Comparison of ENCODE assay signal across 19 cellular contexts in genomic region chr4:187139116-187139515, GRCh38.
DNase-seq lines count a peak whose midpoint lies in the region; ATAC-seq and TF ChIP-seq lines count a peak whose summit lies in the region.
"Had no signal": no experiment of that assay in that cellular context is flagged by ENCODE, and none has a peak within 500 bp of the region (broad histone marks: within the 10 kb centered on the region; RNA-seq: fewer than 3 reads in every experiment).

No MANE protein-coding gene starts in this region.

- no peaks in the 10 kb centered on the region for H3F3A ChIP-seq in OCI-LY1 (ENCODE audit: insufficient read depth, low read length)

- H3K4me2 ChIP-seq in OCI-LY1 (ENCODE audit: low read length): no peak overlapping the region; the same call in 1 of the 2 replicates

- intact Hi-C loops in mucosa of descending colon (cut with DNase I, micrococcal nuclease): no loop called here

- no peaks in the 10 kb centered on the region for H4K20me1 ChIP-seq in OCI-LY1 (ENCODE audit: insufficient read depth, low read length)

- peak overlapping the region; percentile 91; the same call in 1 of the 2 replicates for H2AFZ ChIP-seq in OCI-LY1 (ENCODE audit: low read length)
- H2AFZ ChIP-seq: GM23248 had no signal

- ATAC-seq in mucosa of descending colon (peak; percentile 94), HG03025 (IDR thresholded peaks at IDR 0.05; ENCODE audit: low FRiP score, unreplicated experiment) (no peak), GM19455 (IDR thresholded peaks at IDR 0.05; ENCODE audit: unreplicated experiment) (no peak)
- ATAC-seq: GM12878 had no signal

- H3K27ac ChIP-seq in OCI-LY1 (ENCODE audit: low read depth, low read length, poor library complexity, severe bottlenecking): peak overlapping the region; percentile 75
- H3K27ac ChIP-seq: GM23248 had no signal

- TF ChIP-seq CTCF in OCI-LY1 (IDR thresholded peaks at IDR 0.05; ENCODE audit: low read length) (no peak), fibroblast of villous mesenchyme (IDR thresholded peaks at IDR 0.05; ENCODE audit: insufficient read depth, low read depth, low read length) (no peak), mucosa of descending colon (IDR thresholded peaks at IDR 0.05) (no peak)

- no peaks in the 10 kb centered on the region for H3K79me2 ChIP-seq in OCI-LY1 (ENCODE audit: insufficient read depth, low read length)

- no peaks in the 10 kb centered on the region for H3K27me3 ChIP-seq in OCI-LY1 (ENCODE audit: insufficient read depth, low read length)

- H3K4me3 ChIP-seq in OCI-LY1 (ENCODE audit: low read depth, low read length, poor library complexity, severe bottlenecking) (no peak overlapping the region), fibroblast of villous mesenchyme (ENCODE audit: low read depth, low read length) (no peak overlapping the region), mucosa of descending colon (no peak overlapping the region)
- H3K4me3 ChIP-seq: GM12878, GM23248 had no signal

- H3K9ac ChIP-seq in OCI-LY1 (ENCODE audit: low read length): no peak overlapping the region
- H3K9ac ChIP-seq: GM23248 had no signal

- H3K4me1 ChIP-seq in OCI-LY1 (ENCODE audit: insufficient read depth, low read length, severe bottlenecking) (peaks cover 53% of the 10 kb centered on the region), mucosa of descending colon (ENCODE audit: low read depth) (peaks cover 7% of the 10 kb centered on the region)

- no peaks in the 10 kb centered on the region for H3K9me2 ChIP-seq in OCI-LY1 (ENCODE audit: low read depth, low read length)

- H3K9me3 ChIP-seq in OCI-LY1 (ENCODE audit: low read length) (no peaks in the 10 kb centered on the region), mucosa of descending colon (no peaks in the 10 kb centered on the region)

- H3K36me3 ChIP-seq in OCI-LY1 (ENCODE audit: insufficient read depth, low read length) (no peaks in the 10 kb centered on the region), mucosa of descending colon (ENCODE audit: low read depth) (no peaks in the 10 kb centered on the region)

- DNase-seq in DMS53 treated with DMSO at 0.1 percent for 48 hours (lab: John Stamatoyannopoulos, UW; ENCODE audit: unreplicated experiment) (peak; percentile 2), fibroblast of villous mesenchyme (ENCODE audit: low read depth) (peak; percentile 17), mucosa of descending colon (peak in 1 of 3 donors; percentile 19), NAMALWA (ENCODE audit: low spot score) (no peak)
- no peak for DNase-seq in activated CD4-positive, CD25-positive, alpha-beta regulatory T cell (lab: John Stamatoyannopoulos, UW)
- DNase-seq: C1 segment of cervical spinal cord; Calu3; CD4-positive, alpha-beta memory T cell; COR-L47; DMS79; EL; GDM1; GM23248; H7; HCEC 1CT had no signal

Comparison
In these comparisons a context has a peak if more than half of its experiments do, and no peak if none do; other contexts are left out.
1. DNase-seq: peak in DMS53 treated with DMSO at 0.1 percent for 48 hours (single experiment) and fibroblast of villous mesenchyme (single experiment); none in activated CD4-positive, CD25-positive, alpha-beta regulatory T cell (0 of 4) and NAMALWA (single experiment).